Comparison of ENCODE assay signal across 8 cellular contexts in genomic region chrX:153794897-153795816, GRCh38. TPM values are rescaled to one million over a fixed set of nuclear protein-coding genes. Genes with fewer than 3 reads are reported as not detected.
DNase-seq lines count a peak whose midpoint lies in the region; ATAC-seq, FAIRE-seq and TF ChIP-seq lines count a peak whose summit lies in the region.

No MANE protein-coding gene starts in this region.

- H3K36me3 Mint-ChIP-seq in natural killer cell, result no peaks in the 10 kb centered on the region

- no peaks in the 10 kb centered on the region for H3K9me3 Mint-ChIP-seq in natural killer cell

- TF ChIP-seq CTCF in RWPE2 (IDR thresholded peaks at IDR 0.05; ENCODE audit: poor library complexity, severe bottlenecking) (no peak), natural killer cell (IDR thresholded peaks at IDR 0.05) (no peak), GM10248 (IDR thresholded peaks at IDR 0.05; ENCODE audit: control extremely low read depth, extremely low read depth, low read depth, missing control alignments) (no peak)

- H3K9me3 ChIP-seq in RWPE2 (ENCODE audit: severe bottlenecking), result no peaks in the 10 kb centered on the region
- H3K9me3 ChIP-seq in endocrine pancreas (ENCODE audit: control insufficient read depth, low read length), result no peaks in the 10 kb centered on the region

- no peak for FAIRE-seq in frontal cortex (lab: Jason Lieb, UNC)

- POLR2A ChIA-PET in GM10248 (lab: Yijun Ruan, JAX), result interaction anchor here (1.0 kb wide), 1 partner anchor 576 kb away, joined by 3 read pairs; no protein-coding TSS in a partner anchor

- H3K36me3 ChIP-seq in RWPE2 (ENCODE audit: low read depth) (no peaks in the 10 kb centered on the region), endocrine pancreas (ENCODE audit: control insufficient read depth, insufficient read depth, low read length) (peaks cover 3% of the 10 kb centered on the region)

- CTCF ChIA-PET in GM10248 (lab: Yijun Ruan, JAX), result no interaction called here

- intact Hi-C loops in natural killer cell (cut with micrococcal nuclease), result no loop called here

- peak overlapping the region; percentile 27 for H3K9ac ChIP-seq in endocrine pancreas (ENCODE audit: control insufficient read depth, insufficient read depth, low read length)

- H3K27me3 Mint-ChIP-seq in natural killer cell (ENCODE audit: low read depth in 2 of 2), result no peaks in the 10 kb centered on the region

- peak overlapping the region; percentile 98 for H3K4me3 ChIP-seq in RWPE2 (ENCODE audit: severe bottlenecking)
- no peak overlapping the region for H3K4me3 ChIP-seq in endocrine pancreas (ENCODE audit: control insufficient read depth, insufficient read depth, low read length)

- no peaks in the 10 kb centered on the region for H3K4me1 ChIP-seq in RWPE2 (ENCODE audit: insufficient read depth, poor library complexity, severe bottlenecking)
- peaks cover 6% of the 10 kb centered on the region for H3K4me1 ChIP-seq in endocrine pancreas (ENCODE audit: control insufficient read depth, insufficient read depth, low read length)

- H3K27me3 ChIP-seq in RWPE2 (ENCODE audit: insufficient read depth, poor library complexity, severe bottlenecking) (no peaks in the 10 kb centered on the region), endocrine pancreas (ENCODE audit: control insufficient read depth, insufficient read depth, low read length) (no peaks in the 10 kb centered on the region)

- peak overlapping the region; percentile 48 for H3K27ac ChIP-seq in RWPE2 (ENCODE audit: poor library complexity, severe bottlenecking)

- DNase-seq in RWPE2 (ENCODE audit: low spot score) (no peak), natural killer cell (peak; percentile 20), GM10248 (ENCODE audit: extremely low spot score) (no peak), frontal cortex (ENCODE audit: low spot score in 2 of 2) (no peak), hippocampal formation (lab: John Stamatoyannopoulos, UW) (no peak)

- ATAC-seq in GM19455 (IDR thresholded peaks at IDR 0.05; ENCODE audit: unreplicated experiment), result peak; percentile 3
- ATAC-seq in RWPE2 (ENCODE audit: low read depth), result peak; percentile 9; the same call in 1 of the 3 replicates
- ATAC-seq in natural killer cell, result peak in 1 of 3 donors; percentile 9
- no peak for ATAC-seq in GM19023 (IDR thresholded peaks at IDR 0.05; ENCODE audit: unreplicated experiment)

- H3K4me3 Mint-ChIP-seq in natural killer cell, result peak overlapping the region; percentile 93

- H3K27ac Mint-ChIP-seq in natural killer cell, result peak overlapping the region; percentile 89 to 95

- peaks cover 8 to 21% of the 10 kb centered on the region in 2 donors for H3K4me1 Mint-ChIP-seq in natural killer cell

RNA-seq across cellular contexts. Expression of gene SSR4, which starts 0.7 kb away (rescaled TPM):
- total RNA-seq in natural killer cell (100 to 1,000 TPM; 160 to 280 (median 189) TPM), frontal cortex (84.4 TPM)

RNA-seq across cellular contexts. Expression of gene IDH3G, which starts 1.0 kb away (rescaled TPM):
- 10 to 100 TPM; 70.1 to 76.5 (median 71.1) TPM for total RNA-seq in natural killer cell
- total RNA-seq in frontal cortex, result 49.7 TPM

RNA-seq across cellular contexts. Expression of gene SRPK3, which starts 14.3 kb away (rescaled TPM):
- total RNA-seq in natural killer cell (not detected), frontal cortex (under 0.01 TPM)

RNA-seq across cellular contexts. Expression of gene PLXNB3, which starts 31.1 kb away (rescaled TPM):
- total RNA-seq in natural killer cell (1 to 10 TPM in 2 of 3 donors, not detected in 1; 1.2 to 1.3 TPM), frontal cortex (0.82 TPM)

RNA-seq across cellular contexts. Expression of gene PDZD4, which starts 35.2 kb away (rescaled TPM):
- 100 to 1,000 TPM; 101 to 177 (median 157) TPM for total RNA-seq in natural killer cell
- 165 TPM for total RNA-seq in frontal cortex
